14 cellular contexts compared by ENCODE assay signal in the genomic region with DNA sequence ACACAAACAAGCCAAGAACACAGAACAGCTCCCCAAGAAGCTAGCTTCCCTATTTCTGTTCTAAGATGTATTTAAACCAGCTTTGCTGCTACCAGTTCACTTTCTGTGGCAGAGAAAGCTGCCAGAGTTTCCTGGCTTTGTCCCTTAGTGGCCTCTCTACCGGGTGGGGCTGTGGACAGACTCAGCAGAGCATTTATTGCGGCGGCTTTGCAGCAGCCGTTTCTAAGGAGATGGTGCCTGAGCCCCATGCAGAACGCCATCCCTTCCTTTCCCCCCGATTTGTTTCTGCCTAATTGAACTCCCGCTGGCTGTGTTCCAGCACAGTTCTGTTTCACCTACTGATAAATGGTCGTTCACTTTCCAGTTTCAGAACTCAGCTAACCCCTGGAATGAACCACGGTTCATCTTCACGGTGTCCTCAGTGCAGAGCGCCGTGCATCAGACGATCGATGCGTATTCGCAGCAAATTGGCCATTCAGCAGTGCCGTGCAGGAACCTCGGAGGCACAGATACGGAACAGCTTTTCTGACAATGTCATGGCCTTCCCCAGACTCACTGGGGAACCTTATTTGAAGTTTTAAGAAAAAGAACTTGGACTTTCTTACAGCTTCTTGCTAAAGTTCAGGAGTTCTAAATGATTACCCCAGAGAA. TPM values are rescaled to one million over a fixed set of nuclear protein-coding genes. Genes with fewer than 3 reads are reported as not detected.
DNase-seq lines count a peak whose midpoint lies in the region; ATAC-seq, FAIRE-seq and TF ChIP-seq lines count a peak whose summit lies in the region.
"Had no signal": no experiment of that assay in that cellular context is flagged by ENCODE, and none has a peak within 500 bp of the region (broad histone marks: within the 10 kb centered on the region; RNA-seq: fewer than 3 reads in every experiment).

No MANE protein-coding gene starts in this region.

- 76% methylated on average over 19 of the region's 19 CpGs for WGBS in GM12878 (ENCODE audit: insufficient coverage, insufficient replicate concordance, low lambda C conversion rate, missing lambda C conversion rate)

- intact Hi-C loops in GM12878 (cut with micrococcal nuclease; ENCODE audit: unreplicated experiment): loop anchor here (2.0 kb wide), 1 partner anchor 28 kb away; no protein-coding TSS in a partner anchor

- no peaks in the 10 kb centered on the region for H3K27me3 Mint-ChIP-seq in neural progenitor cell (ENCODE audit: insufficient read depth, low read depth)
- H3K27me3 Mint-ChIP-seq in immature natural killer cell (ENCODE audit: low read depth in 3 of 3): peaks cover 2 to 3% (median 3%) of the 10 kb centered on the region in 3 donors
- H3K27me3 Mint-ChIP-seq in activated T-cell treated with anti-CD3 and anti-CD28 coated beads, Interleukin-2, amount 50 U/mL, for 4 hours (ENCODE audit: low read depth): peaks cover 3% of the 10 kb centered on the region

- no peak for TF ChIP-seq EP300 in GM12878 (IDR thresholded peaks at IDR 0.05; ENCODE audit: borderline replicate concordance in 1 of 2, control insufficient read depth in 1 of 2, low read depth in 2 of 2, low read length in 2 of 2)

- H3K79me2 ChIP-seq in GM12878 (ENCODE audit: control insufficient read depth, insufficient read depth, low read length): no peaks in the 10 kb centered on the region
- H3K79me2 ChIP-seq in neural progenitor cell (ENCODE audit: low read depth): no peaks in the 10 kb centered on the region

- SMC1A ChIA-PET in GM12878 (lab: Charles Lee; ENCODE audit: uncharacterized antibody, unreplicated experiment): interaction anchor here (0.6 to 2.4 kb wide), 19 partner anchors 8 to 185 kb away, joined by 3 to 16 read pairs (median 4); a partner anchor contains a TSS

- no peaks in the 10 kb centered on the region for H3F3A ChIP-seq in neural progenitor cell (ENCODE audit: low read depth)

- FAIRE-seq in GM12878 (lab: Jason Lieb, UNC): no peak

- H3K36me3 Mint-ChIP-seq in neural progenitor cell (no peaks in the 10 kb centered on the region), immature natural killer cell (peaks cover 8 to 12% (median 11%) of the 10 kb centered on the region in 3 donors)
- H3K36me3 Mint-ChIP-seq in activated T-cell treated with anti-CD3 and anti-CD28 coated beads, Interleukin-2, amount 50 U/mL, for 4 hours (ENCODE audit: insufficient read depth): peaks cover 3% of the 10 kb centered on the region

- peak overlapping the region; percentile 43 for H3K4me3 Mint-ChIP-seq in neural progenitor cell
- H3K4me3 Mint-ChIP-seq in immature natural killer cell: peak overlapping the region in 1 of 5 donors; percentile 68
- H3K4me3 Mint-ChIP-seq in activated T-cell treated with anti-CD3 and anti-CD28 coated beads, Interleukin-2, amount 50 U/mL, for 4 hours: no peak overlapping the region
- H3K4me3 Mint-ChIP-seq: activated naive CD8-positive, alpha-beta T cell treated with anti-CD3 and anti-CD28 coated beads, Interleukin-2, amount 10 ng/mL, durations not matched to agents 7 days and 5 days; CD4-positive, alpha-beta memory T cell; H9; natural killer cell treated with Interleukin-12 subunit alpha and Interleukin-12 subunit beta and Interleukin-15 and Interleukin-18, amount 100 ng/mL, for 72 hours had no signal

- TF ChIP-seq POLR2A in GM12878 (IDR thresholded peaks at IDR 0.05; ENCODE audit: low read depth, low read length): no peak

- RAD21 ChIA-PET in GM12878 (lab: Charles Lee; ENCODE audit: unreplicated experiment): interaction anchor here (0.6 to 2.2 kb wide), 10 partner anchors 8 to 81 kb away, joined by 3 to 13 read pairs (median 4); no protein-coding TSS in a partner anchor

- H3K9me3 ChIP-seq in GM12878 (replicated peaks; ENCODE audit: control insufficient read depth, insufficient read depth, low read length) (peaks cover 12% of the 10 kb centered on the region), neural progenitor cell (ENCODE audit: low read depth) (peaks cover 16% of the 10 kb centered on the region)

- H3K27ac Mint-ChIP-seq in neural progenitor cell (peak overlapping the region; percentile 96), immature natural killer cell (no peak overlapping the region)
- H3K27ac Mint-ChIP-seq: activated naive CD8-positive, alpha-beta T cell treated with anti-CD3 and anti-CD28 coated beads, Interleukin-2, amount 10 ng/mL, durations not matched to agents 7 days and 5 days; CD4-positive, alpha-beta memory T cell; H9; natural killer cell treated with Interleukin-12 subunit alpha and Interleukin-12 subunit beta and Interleukin-15 and Interleukin-18, amount 100 ng/mL, for 72 hours had no signal

- DNase-seq in G401 (ENCODE audit: low spot score) (peak; percentile 35), GM12878 (ENCODE audit: low read depth, low spot score) (no peak), neural progenitor cell (ENCODE audit: low spot score) (peak; percentile 15), immature natural killer cell (no peak), COLO829 (ENCODE audit: low spot score) (no peak)
- DNase-seq in activated T-cell treated with anti-CD3 and anti-CD28 coated beads, Interleukin-2, amount 50 U/mL, for 4 hours: no peak
- DNase-seq: activated CD4-positive, alpha-beta T cell treated with anti-CD3 and anti-CD28 coated beads, Interleukin-2, amount 50 U/mL, for 1 hour; activated naive CD8-positive, alpha-beta T cell treated with anti-CD3 and anti-CD28 coated beads, Interleukin-2, amount 10 ng/mL, durations not matched to agents 7 days and 5 days; CD4-positive, alpha-beta memory T cell; H9; SHP77 treated with DMSO at 0.1 percent for 48 hours had no signal

- BruUV-seq in GM12878 (replicated peaks; lab: Mats Ljungman, UMichigan): no TSS peak

- H3K4me1 Mint-ChIP-seq in neural progenitor cell (peaks cover 16% of the 10 kb centered on the region), immature natural killer cell (peaks cover 2 to 5% of the 10 kb centered on the region in 2 donors)
- peaks cover 7% of the 10 kb centered on the region for H3K4me1 Mint-ChIP-seq in activated T-cell treated with anti-CD3 and anti-CD28 coated beads, Interleukin-2, amount 50 U/mL, for 4 hours (ENCODE audit: low read depth)

- POLR2A ChIA-PET in GM12878 (lab: Charles Lee): interaction anchor here (0.5 to 1.8 kb wide), 8 partner anchors 8 to 181 kb away, joined by 3 to 6 read pairs (median 3); no protein-coding TSS in a partner anchor

- in situ Hi-C loops in G401 (cut with HindIII; ENCODE audit: low sequenced_read_pairs): no loop called here
- in situ Hi-C loops in GM12878 (cut with MboI): no loop called here

- peak overlapping the region; percentile 83 for H2AFZ ChIP-seq in GM12878 (ENCODE audit: control insufficient read depth, low read depth, low read length)
- H2AFZ ChIP-seq in neural progenitor cell (replicated peaks): no peak overlapping the region

- TF ChIP-seq CTCF in GM12878 (IDR thresholded peaks at IDR 0.05 in 2 of 3, conservative IDR thresholded peaks at IDR 0.05 in 1 of 3; ENCODE audit: control insufficient read depth in 2 of 3, extremely low read depth in 1 of 3, insufficient read depth in 1 of 3, low read depth in 3 of 3, low read length in 3 of 3) (no peak), neural progenitor cell (IDR thresholded peaks at IDR 0.05) (no peak)

- H3K4me1 ChIP-seq in GM12878 (ENCODE audit: control insufficient read depth, insufficient read depth, low read length) (peaks cover 21% of the 10 kb centered on the region), neural progenitor cell (peaks cover 6% of the 10 kb centered on the region)

- H4K20me1 ChIP-seq in GM12878 (ENCODE audit: control insufficient read depth, insufficient read depth) (no peaks in the 10 kb centered on the region), neural progenitor cell (ENCODE audit: low read depth) (no peaks in the 10 kb centered on the region)

- peak overlapping the region; percentile 85 for H3K27ac ChIP-seq in GM12878 (ENCODE audit: control insufficient read depth, insufficient read depth)
- no peak overlapping the region for H3K27ac ChIP-seq in neural progenitor cell

- CTCF ChIA-PET in GM12878 (lab: Yijun Ruan, JAX): interaction anchor here (1.0 to 2.0 kb wide), 6 partner anchors 8 to 81 kb away, joined by 3 to 11 read pairs (median 4); no protein-coding TSS in a partner anchor

- peak; percentile 42 for ATAC-seq in HG02981 (IDR thresholded peaks at IDR 0.05; ENCODE audit: unreplicated experiment)
- ATAC-seq in GM12878: peak; percentile 76
- no peak for ATAC-seq in HG03135 (IDR thresholded peaks at IDR 0.05; ENCODE audit: unreplicated experiment)
- ATAC-seq in activated T-cell treated with anti-CD3 and anti-CD28 coated beads, Interleukin-2, amount 50 U/mL, for 4 hours: no peak
- ATAC-seq: natural killer cell treated with Interleukin-12 subunit alpha and Interleukin-12 subunit beta and Interleukin-15 and Interleukin-18, amount 100 ng/mL, for 72 hours had no signal

- H3K4me3 ChIP-seq in GM12878 (0 out of 2 replicates have a peak overlapping the region, but pooled peaks have one; percentile 3), neural progenitor cell (no peak overlapping the region)

- H3K9ac ChIP-seq in GM12878 (ENCODE audit: control insufficient read depth, insufficient read depth, low read length) (peak overlapping the region; percentile 15; the same call in 1 of the 2 replicates), neural progenitor cell (no peak overlapping the region)

- H3K27me3 ChIP-seq in GM12878 (replicated peaks in 1 of 2; ENCODE audit: control insufficient read depth in 2 of 2, insufficient read depth in 2 of 2, low read length in 1 of 2): no peaks in the 10 kb centered on the region
- no peaks in the 10 kb centered on the region for H3K27me3 ChIP-seq in neural progenitor cell

- H3K36me3 ChIP-seq in GM12878 (ENCODE audit: control insufficient read depth in 2 of 2, insufficient read depth in 2 of 2, low read length in 1 of 2) (no peaks in the 10 kb centered on the region), neural progenitor cell (no peaks in the 10 kb centered on the region)

- H3K9me3 Mint-ChIP-seq in neural progenitor cell: peaks cover 19% of the 10 kb centered on the region
- peaks cover 4 to 19% (median 13%) of the 10 kb centered on the region in 6 donors for H3K9me3 Mint-ChIP-seq in immature natural killer cell
- peaks cover 19% of the 10 kb centered on the region for H3K9me3 Mint-ChIP-seq in activated T-cell treated with anti-CD3 and anti-CD28 coated beads, Interleukin-2, amount 50 U/mL, for 4 hours

- H3K4me2 ChIP-seq in GM12878 (ENCODE audit: control insufficient read depth, insufficient read depth): peak overlapping the region; percentile 82
- no peak overlapping the region for H3K4me2 ChIP-seq in neural progenitor cell

- no peak for TF ChIP-seq RAD21 in GM12878 (IDR thresholded peaks at IDR 0.05; ENCODE audit: insufficient read depth, low read depth, low read length)

RNA-seq across cellular contexts. Expression of a gene that starts 33.9 kb away (rescaled TPM):
- total RNA-seq in G401 (2014; rRNA removed; shearing (Covaris generic)): 0.06 TPM in 1 of 2 replicates, not detected in the other
- total RNA-seq in GM12878 (2013; cell fraction: nucleolus; rRNA removed): 125 and 127 TPM in 2 replicates
- total RNA-seq in GM12878 (2014; rRNA removed) (16.7 and 17.0 TPM in 2 replicates), GM12878 (2014; rRNA removed; fragmentation: Illumina TruSeq; extraction: Trizol) (18.2 and 18.9 TPM in 2 replicates), GM12878 (2021) (26.1 and 29.6 TPM in 2 replicates), neural progenitor cell (ENCODE audit: low replicate concordance) (1.8 and 2.6 TPM in 2 replicates)
- polyA plus RNA-seq in GM12878 (2011; ENCODE audit: low read depth): 6.6 TPM
- polyA plus RNA-seq in GM12878 (2011; rRNA removed) (19.0 and 22.5 TPM in 2 replicates), GM12878 (2014; fragmentation: Illumina TruSeq; extraction: Trizol) (20.5 and 21.5 TPM in 2 replicates), GM12878 (2014; fragmentation: Nextera tagmentation; extraction: Ambion mirVana) (1 to 10 TPM; 2.8 to 4.3 TPM), GM12878 (2014; rRNA removed) (13.3 and 13.6 TPM in 2 replicates), GM12878 (2016; fragmentation: Nextera tagmentation; extraction: Ambion mirVana) (10 to 100 TPM; 10.1 to 11.5 TPM), immature natural killer cell (1 to 10 TPM; 1.5 to 9.8 (median 3.1) TPM)
- 14.6 and 18.5 TPM in 2 replicates for polyA plus RNA-seq in GM12878 (2011; cell fraction: cytosol; rRNA removed)
- 42.9 and 46.5 TPM in 2 replicates for polyA plus RNA-seq in GM12878 (2011; cell fraction: nucleus; rRNA removed)
- 8.3 and 10.7 TPM in 2 replicates for polyA plus RNA-seq in GM12878 (2012)
- polyA minus RNA-seq in GM12878 (2011; rRNA and poly(A)+ RNA removed): 37.3 and 49.0 TPM in 2 replicates
- polyA minus RNA-seq in GM12878 (2011; cell fraction: cytosol; rRNA and poly(A)+ RNA removed): 12.4 and 14.8 TPM in 2 replicates
- 45.3 and 64.3 TPM in 2 replicates for polyA minus RNA-seq in GM12878 (2011; cell fraction: nucleus; rRNA and poly(A)+ RNA removed)
- total RNA-seq in activated T-cell treated with anti-CD3 and anti-CD28 coated beads, Interleukin-2, amount 50 U/mL, for 4 hours: 10 to 100 TPM; 16.4 to 22.0 (median 20.6) TPM

Comparison
In these comparisons a context has a peak if more than half of its experiments do, and no peak if none do; other contexts are left out.
1. DNase-seq: peak in G401 (single experiment) and neural progenitor cell (single experiment); none in GM12878 (single experiment), immature natural killer cell (0 of 3), COLO829 (single experiment) and activated T-cell treated with anti-CD3 and anti-CD28 coated beads, Interleukin-2, amount 50 U/mL, for 4 hours (single experiment).
2. ATAC-seq: peak in HG02981 (single experiment) and GM12878 (single experiment); none in HG03135 (single experiment) and activated T-cell treated with anti-CD3 and anti-CD28 coated beads, Interleukin-2, amount 50 U/mL, for 4 hours (0 of 2).